Comparison of ENCODE assay signal across 21 cellular contexts in the genomic region with DNA sequence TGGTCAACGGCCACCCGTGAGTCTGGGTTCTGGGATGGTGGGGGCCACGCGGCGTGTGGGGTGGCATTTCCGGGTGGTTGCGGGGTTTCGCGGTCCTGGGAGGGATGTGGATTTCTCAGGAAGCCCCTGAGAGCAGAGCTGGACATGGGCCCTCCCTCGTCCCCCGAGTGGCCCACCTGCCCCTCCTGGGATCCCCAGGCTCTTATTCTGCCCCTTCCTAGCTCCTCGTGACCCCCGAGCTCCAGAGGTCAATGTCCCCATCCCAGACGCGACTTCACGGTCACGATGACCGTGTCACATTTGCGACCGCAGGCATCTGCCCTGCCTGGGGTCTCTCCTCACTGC. TPM values are rescaled to one million over a fixed set of nuclear protein-coding genes. Genes with fewer than 3 reads are reported as not detected.
DNase-seq lines count a peak whose midpoint lies in the region; ATAC-seq lines count a peak whose summit lies in the region.
"Had no signal": no experiment of that assay in that cellular context is flagged by ENCODE, and none has a peak within 500 bp of the region (broad histone marks: within the 10 kb centered on the region; RNA-seq: fewer than 3 reads in every experiment).

No MANE protein-coding gene starts in this region.

- intact Hi-C loops in cardiac septum (cut with DNase I) (no loop called here), Right ventricle myocardium inferior (cut with DNase I) (no loop called here)

- ATAC-seq in Right ventricle myocardium inferior (no peak), HG03442 (IDR thresholded peaks at IDR 0.05; ENCODE audit: unreplicated experiment) (no peak), GM21390 (IDR thresholded peaks at IDR 0.05; ENCODE audit: unreplicated experiment) (no peak), HG03097 (IDR thresholded peaks at IDR 0.05; ENCODE audit: low FRiP score, unreplicated experiment) (no peak)
- ATAC-seq: GM12878 had no signal

- DNase-seq in cardiac septum (ENCODE audit: low spot score) = peak; percentile 60
- DNase-seq in Right ventricle myocardium inferior (ENCODE audit: missing footprints) = no peak
- DNase-seq in HuH-7 (ENCODE audit: low spot score) = peak; percentile 10
- DNase-seq in mesenteric fat pad (ENCODE audit: low spot score) = peak; percentile 86
- DNase-seq: AML-193; CD4-positive, alpha-beta memory T cell; COR-L47; IMR-90; KG1; MG63; NCI-H1105 treated with DMSO at 0.1 percent for 48 hours; NCI-H146; NCI-H1930; NCI-H446 treated with DMSO at 0.1 percent for 48 hours; NCI-H69; SIG-M5 had no signal

RNA-seq across cellular contexts. Expression of a gene that starts 4.4 kb away (rescaled TPM):
- total RNA-seq in cardiac septum (not detected), Right ventricle myocardium inferior (not detected), mesenteric fat pad (not detected)
- total RNA-seq: CD4-positive, alpha-beta memory T cell; GM12878; H7; IMR-90 had no signal
